Comparison of ENCODE assay signal across 9 cellular contexts in the genomic region with DNA sequence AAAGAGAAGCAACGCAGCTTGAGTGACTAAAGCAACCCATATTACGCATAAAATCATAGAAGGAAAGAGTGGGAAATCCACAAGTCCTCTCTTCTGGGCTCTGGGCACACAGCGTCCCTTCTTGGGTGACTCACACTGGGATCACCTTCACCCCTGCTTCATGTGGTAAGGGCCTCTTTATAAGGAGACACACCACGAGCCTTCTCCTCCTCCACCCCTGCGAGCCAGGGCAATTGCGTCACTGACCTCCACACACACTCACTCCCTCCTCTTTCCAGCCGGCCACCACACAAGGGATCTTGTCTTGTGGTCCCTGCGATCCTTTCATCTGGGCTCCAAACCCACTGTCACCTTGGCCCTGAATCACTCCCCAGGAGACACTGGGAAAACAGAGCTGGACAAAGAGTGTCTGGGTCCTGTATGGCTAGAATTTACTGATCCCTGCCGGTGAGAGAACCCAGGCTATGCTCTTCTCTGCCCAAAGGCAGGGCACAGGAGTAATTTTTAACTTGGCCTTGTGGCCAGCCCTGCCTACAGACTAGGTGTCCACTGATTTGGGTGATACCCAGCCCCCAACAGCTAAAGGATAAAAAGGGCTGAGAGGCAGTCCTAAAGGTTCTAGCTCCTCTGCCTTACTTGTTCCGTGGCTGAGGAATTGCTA. TPM values are rescaled to one million over a fixed set of nuclear protein-coding genes. Genes with fewer than 3 reads are reported as not detected.
DNase-seq lines count a peak whose midpoint lies in the region; ATAC-seq and TF ChIP-seq lines count a peak whose summit lies in the region.
"Had no signal": no experiment of that assay in that cellular context is flagged by ENCODE, and none has a peak within 500 bp of the region (broad histone marks: within the 10 kb centered on the region; RNA-seq: fewer than 3 reads in every experiment).

No MANE protein-coding gene starts in this region.

- peak overlapping the region; percentile 12 for H3K4me3 ChIP-seq in smooth muscle cell

- H3K4me1 Mint-ChIP-seq in T-helper 17 cell = peaks cover 34% of the 10 kb centered on the region

- POLR2A ChIA-PET in RWPE1 (lab: Yijun Ruan, JAX; ENCODE audit: low non-redundant PET) = no interaction called here

- H3K9ac ChIP-seq in smooth muscle cell (ENCODE audit: low read depth) = peak overlapping the region; percentile 41

- CTCF ChIA-PET in RWPE1 (lab: Yijun Ruan, JAX) = interaction anchor here (0.6 to 1.0 kb wide), 3 partner anchors 129 to 248 kb away, joined by 3 to 4 read pairs (median 3); no protein-coding TSS in a partner anchor

- no peak overlapping the region for H3K27ac Mint-ChIP-seq in T-helper 17 cell

- DNase-seq in SKM-1 treated with dmso at 0.1 percent for 144 hours (lab: John Stamatoyannopoulos, UW; ENCODE audit: unreplicated experiment) (peak; percentile 41), SKM-1 (lab: John Stamatoyannopoulos, UW; ENCODE audit: unreplicated experiment) (no peak), RWPE1 (ENCODE audit: low spot score) (peak; percentile 34), foreskin keratinocyte (peak in 1 of 2 donors; percentile 26), smooth muscle cell (lab: John Stamatoyannopoulos, UW; ENCODE audit: unreplicated experiment) (peak; percentile 23), pons (ENCODE audit: low spot score) (no peak), putamen (ENCODE audit: low spot score) (no peak), T-helper 17 cell (no peak)
- DNase-seq: NCI-H1105 had no signal

- H4K20me1 ChIP-seq in smooth muscle cell (ENCODE audit: low read depth) = peaks cover 5% of the 10 kb centered on the region

- H2AFZ ChIP-seq in smooth muscle cell (ENCODE audit: low read depth) = no peak overlapping the region

- peaks cover 11% of the 10 kb centered on the region for H3F3A ChIP-seq in smooth muscle cell (ENCODE audit: low read depth)

- TF ChIP-seq CTCF in RWPE1 (conservative IDR thresholded peaks at IDR 0.05; ENCODE audit: low read depth) = no peak
- TF ChIP-seq CTCF in foreskin keratinocyte (conservative IDR thresholded peaks at IDR 0.05) = no peak
- TF ChIP-seq CTCF in smooth muscle cell (IDR thresholded peaks at IDR 0.05; ENCODE audit: borderline replicate concordance, insufficient read depth, poor library complexity, severe bottlenecking) = no peak

- H3K4me1 ChIP-seq in foreskin keratinocyte = no peaks in the 10 kb centered on the region
- H3K4me1 ChIP-seq in smooth muscle cell (ENCODE audit: low read depth) = peaks cover 21% of the 10 kb centered on the region

- H3K27me3 Mint-ChIP-seq in T-helper 17 cell = no peaks in the 10 kb centered on the region

- peak overlapping the region; percentile 72 for H3K4me2 ChIP-seq in smooth muscle cell

- no peak overlapping the region for H3K4me3 Mint-ChIP-seq in T-helper 17 cell

- H3K36me3 Mint-ChIP-seq in T-helper 17 cell (ENCODE audit: low read depth) = peaks cover 15% of the 10 kb centered on the region

- no peaks in the 10 kb centered on the region for H3K79me2 ChIP-seq in smooth muscle cell (ENCODE audit: low read depth)

- H3K27ac ChIP-seq in RWPE1 = no peak overlapping the region
- H3K27ac ChIP-seq in foreskin keratinocyte = no peak overlapping the region
- peak overlapping the region; percentile 86 for H3K27ac ChIP-seq in smooth muscle cell (ENCODE audit: low read depth)

- H3K27me3 ChIP-seq in foreskin keratinocyte (no peaks in the 10 kb centered on the region), smooth muscle cell (ENCODE audit: low read depth) (no peaks in the 10 kb centered on the region)

- WGBS in smooth muscle cell (ENCODE audit: low lambda C conversion rate) = 21% methylated on average over 10 of the region's 10 CpGs

- H3K9me3 ChIP-seq in smooth muscle cell (replicated peaks; ENCODE audit: low read depth) (no peaks in the 10 kb centered on the region), T-helper 17 cell (ENCODE audit: control insufficient read depth, low read length, poor library complexity, severe bottlenecking) (no peaks in the 10 kb centered on the region)

- ATAC-seq in foreskin keratinocyte (peak; percentile 23), T-helper 17 cell (no peak)

- no peaks in the 10 kb centered on the region for H3K36me3 ChIP-seq in smooth muscle cell (ENCODE audit: low read depth)

RNA-seq across cellular contexts. Expression of a gene that starts 35.3 kb away (rescaled TPM):
- total RNA-seq in foreskin keratinocyte (12.4 and 13.8 TPM in 2 replicates), smooth muscle cell (6.0 and 13.6 TPM in 2 replicates), T-helper 17 cell (10 to 100 TPM; 11.8 to 15.2 TPM)
- polyA plus RNA-seq in foreskin keratinocyte (8.0 and 9.3 TPM in 2 replicates), smooth muscle cell (8.5 and 8.6 TPM in 2 replicates)

RNA-seq across cellular contexts. Expression of a gene that starts 44.5 kb away (rescaled TPM):
- 0.71 and 0.75 TPM in 2 replicates for total RNA-seq in foreskin keratinocyte
- polyA plus RNA-seq in foreskin keratinocyte = 0.39 and 0.51 TPM in 2 replicates
- total RNA-seq in smooth muscle cell = not detected in 2 replicates
- polyA plus RNA-seq in smooth muscle cell = 0.40 TPM in 1 of 2 replicates, not detected in the other
- 1 to 10 TPM in 1 of 2 donors, under 1 TPM in 1; 0.65 to 1.0 TPM for total RNA-seq in T-helper 17 cell

RNA-seq across cellular contexts. Expression of a gene that starts 51.4 kb away (rescaled TPM):
- total RNA-seq in foreskin keratinocyte = 20.0 and 21.7 TPM in 2 replicates
- 31.5 and 32.8 TPM in 2 replicates for polyA plus RNA-seq in foreskin keratinocyte
- 11.6 and 14.8 TPM in 2 replicates for total RNA-seq in smooth muscle cell
- 26.0 and 35.3 TPM in 2 replicates for polyA plus RNA-seq in smooth muscle cell
- 10 to 100 TPM; 50.8 to 58.1 TPM for total RNA-seq in T-helper 17 cell

RNA-seq across cellular contexts. Expression of a gene that starts 52.7 kb away (rescaled TPM):
- 38.0 and 43.8 TPM in 2 replicates for total RNA-seq in foreskin keratinocyte
- 39.4 and 40.4 TPM in 2 replicates for polyA plus RNA-seq in foreskin keratinocyte
- total RNA-seq in smooth muscle cell = 48.7 and 49.8 TPM in 2 replicates
- polyA plus RNA-seq in smooth muscle cell = 57.2 and 66.6 TPM in 2 replicates
- total RNA-seq in T-helper 17 cell = 10 to 100 TPM; 78.4 to 81.4 TPM

Comparison
In these comparisons a context has a peak if more than half of its experiments do, and no peak if none do; other contexts are left out.
1. DNase-seq: peak in SKM-1 treated with dmso at 0.1 percent for 144 hours (single experiment), RWPE1 (single experiment) and smooth muscle cell (single experiment); none in SKM-1 (single experiment), pons (single experiment), putamen (single experiment) and T-helper 17 cell (0 of 3).